Comparison of ENCODE assay signal across 8 cellular contexts in the genomic region with DNA sequence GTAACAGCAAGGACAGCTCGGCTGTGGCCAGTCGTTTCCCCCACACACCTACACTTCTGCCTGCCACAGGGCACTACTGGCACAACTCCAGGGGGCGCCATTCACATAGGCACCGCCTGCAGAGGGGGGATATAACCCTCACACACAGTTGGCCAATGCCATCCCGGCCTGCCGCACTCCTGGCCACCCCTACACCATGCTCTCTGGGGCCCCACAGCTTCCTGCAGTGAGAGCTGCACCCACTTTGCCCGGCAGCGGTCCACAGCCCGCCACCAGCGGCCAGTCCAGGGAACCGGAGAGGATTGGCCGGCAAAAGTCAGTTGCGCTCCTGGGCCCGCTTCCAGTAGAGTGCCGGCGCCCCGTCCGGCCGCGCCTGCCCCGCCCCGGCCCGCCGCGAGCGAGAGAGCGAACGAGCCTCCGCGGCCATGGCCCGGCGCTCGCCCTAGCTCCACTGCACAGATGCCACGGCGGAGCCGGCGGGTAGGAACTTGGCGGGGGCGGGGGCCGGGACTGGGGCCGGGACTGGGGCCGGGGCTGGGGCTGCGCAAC. TPM values are rescaled to one million over a fixed set of nuclear protein-coding genes. Genes with fewer than 3 reads are reported as not detected.
A peak's percentile ranks its signal among the peaks of the same experiment; 100 is the strongest.
DNase-seq lines count a peak whose midpoint lies in the region; ATAC-seq and TF ChIP-seq lines count a peak whose summit lies in the region.

No MANE protein-coding gene starts in this region.

- TF ChIP-seq POLR2A in body of pancreas (IDR thresholded peaks at IDR 0.05): no peak

- H3K27me3 Mint-ChIP-seq in T-helper 2 cell treated with Interferon-gamma antibody and Interleukin-4, amounts not matched to agents 5 μg/mL and 100 μg/mL, for 36 hours (ENCODE audit: low read depth): no peaks in the 10 kb centered on the region

- peaks cover 77% of the 10 kb centered on the region for H4K20me1 ChIP-seq in BLaER1

- H3K27ac ChIP-seq in BLaER1: peak overlapping the region; percentile 74
- H3K27ac ChIP-seq in HUES6 (ENCODE audit: low read depth, low read length): no peak overlapping the region
- peak overlapping the region in 3 of 4 donors; percentile 9 to 56 (median 49) for H3K27ac ChIP-seq in body of pancreas

- no peaks in the 10 kb centered on the region for H3K27me3 ChIP-seq in BLaER1
- H3K27me3 ChIP-seq in HUES6 (ENCODE audit: control insufficient read depth, insufficient read depth, low read length): peaks cover 8% of the 10 kb centered on the region
- H3K27me3 ChIP-seq in body of pancreas: no peaks in the 10 kb centered on the region

- H3K9ac ChIP-seq in BLaER1: peak overlapping the region; percentile 74
- peak overlapping the region; percentile 34 for H3K9ac ChIP-seq in HUES6 (ENCODE audit: low read length)

- peaks cover 10% of the 10 kb centered on the region for H3K36me3 Mint-ChIP-seq in T-helper 2 cell treated with Interferon-gamma antibody and Interleukin-4, amounts not matched to agents 5 μg/mL and 100 μg/mL, for 36 hours (ENCODE audit: low read depth)

- peaks cover 52% of the 10 kb centered on the region for H3K4me1 Mint-ChIP-seq in T-helper 2 cell treated with Interferon-gamma antibody and Interleukin-4, amounts not matched to agents 5 μg/mL and 100 μg/mL, for 36 hours (ENCODE audit: low read depth)

- H3K9me3 Mint-ChIP-seq in T-helper 2 cell treated with Interferon-gamma antibody and Interleukin-4, amounts not matched to agents 5 μg/mL and 100 μg/mL, for 36 hours: no peaks in the 10 kb centered on the region

- intact Hi-C loops in body of pancreas (cut with DNase I): no loop called here
- intact Hi-C loops in sciatic nerve (cut with DNase I): no loop called here

- no peak for DNase-seq in T-helper 2 cell treated with Interferon-gamma antibody and Interleukin-4, amounts not matched to agents 5 μg/mL and 100 μg/mL, for 36 hours (ENCODE audit: low spot score)
- DNase-seq in body of pancreas (peak; percentile 74 to 86 (median 82)), sciatic nerve (ENCODE audit: low spot score) (peak; percentile 86)

- peaks cover 81% of the 10 kb centered on the region for H3K4me1 ChIP-seq in BLaER1
- H3K4me1 ChIP-seq in HUES6 (ENCODE audit: control insufficient read depth, insufficient read depth, low read length): peaks cover 24% of the 10 kb centered on the region
- peaks cover 26% of the 10 kb centered on the region for H3K4me1 ChIP-seq in body of pancreas

- peaks cover 31% of the 10 kb centered on the region for H3K36me3 ChIP-seq in BLaER1
- peaks cover 4% of the 10 kb centered on the region; the same call in 1 of the 2 replicates for H3K36me3 ChIP-seq in HUES6 (ENCODE audit: control insufficient read depth, insufficient read depth, low read length)
- H3K36me3 ChIP-seq in body of pancreas (replicated peaks in 1 of 2; ENCODE audit: insufficient read depth in 1 of 2, low read depth in 2 of 2): no peaks in the 10 kb centered on the region

- 1 to 25% methylated on average over 2 to 38 of the region's 43 CpGs for whole genome bisulfite sequencing in body of pancreas, 2 donors

- ATAC-seq in GM19025 (IDR thresholded peaks at IDR 0.05; ENCODE audit: low read depth, unreplicated experiment) (peak; percentile 32), body of pancreas (peak; percentile 80), sciatic nerve (peak; percentile 85), GM18858 (IDR thresholded peaks at IDR 0.05; ENCODE audit: unreplicated experiment) (no peak)

- H3K4me3 ChIP-seq in BLaER1 (peak overlapping the region; percentile 74), HUES6 (ENCODE audit: low read depth, low read length) (peak overlapping the region; percentile 74), body of pancreas (peak overlapping the region; percentile 21 to 29), iPS-11a (ENCODE audit: low read depth, low read length) (peak overlapping the region; percentile 45)

- TF ChIP-seq CTCF in body of pancreas (IDR thresholded peaks at IDR 0.05): peak; percentile 20 to 54 (median 49)

- no peaks in the 10 kb centered on the region for H3K9me3 ChIP-seq in BLaER1
- H3K9me3 ChIP-seq in HUES6 (ENCODE audit: control insufficient read depth, insufficient read depth, low read depth, low read length): no peaks in the 10 kb centered on the region
- H3K9me3 ChIP-seq in body of pancreas: no peaks in the 10 kb centered on the region

- H3K27ac Mint-ChIP-seq in T-helper 2 cell treated with Interferon-gamma antibody and Interleukin-4, amounts not matched to agents 5 μg/mL and 100 μg/mL, for 36 hours: peak overlapping the region; percentile 85

- peak overlapping the region; percentile 99 for H3K4me2 ChIP-seq in BLaER1

- peak overlapping the region; percentile 83 for H3K4me3 Mint-ChIP-seq in T-helper 2 cell treated with Interferon-gamma antibody and Interleukin-4, amounts not matched to agents 5 μg/mL and 100 μg/mL, for 36 hours

RNA-seq across cellular contexts. Expression of gene SUSD2, which starts 25.6 kb away (rescaled TPM):
- total RNA-seq in body of pancreas (1 to 10 TPM; 4.2 to 7.6 TPM), sciatic nerve (4.1 TPM)
